In genomic region chr4:180913750-180914149, GRCh38 we compare ENCODE assay signal across 15 cellular contexts.
DNase-seq lines count a peak whose midpoint lies in the region; ATAC-seq and TF ChIP-seq lines count a peak whose summit lies in the region.
"Had no signal": no experiment of that assay in that cellular context is flagged by ENCODE, and none has a peak within 500 bp of the region (broad histone marks: within the 10 kb centered on the region; RNA-seq: fewer than 3 reads in every experiment).

No MANE protein-coding gene starts in this region.

- peak overlapping the region in 4 of 5 experiments; percentile 25 to 71 (median 48) for H3K27ac Mint-ChIP-seq in brain

- DNase-seq in AG09309 (ENCODE audit: low read depth), result peak; percentile 87
- DNase-seq in NCI-H146 treated with DMSO at 0.1 percent for 48 hours (lab: John Stamatoyannopoulos, UW; ENCODE audit: unreplicated experiment), result peak; percentile 32
- DNase-seq in left kidney (ENCODE audit: low read depth, low spot score), result peak; percentile 31
- no peak for DNase-seq in left ventricle myocardium superior
- no peak for DNase-seq in stimulated activated CD4-positive, alpha-beta T cell treated with anti-CD3 and anti-CD28 coated beads, Interleukin-4, amount 100 ng/mL, for 24 hours
- no peak for DNase-seq in psoas muscle
- DNase-seq: activated naive CD4-positive, alpha-beta T cell treated with anti-CD3 and anti-CD28 coated beads, Interleukin-2, amount 50 U/mL, for 16 hours; cerebellar nuclear complex; DMS53; NCI-H187; ovary; transverse colon had no signal

- intact Hi-C loops in left ventricle myocardium superior (cut with micrococcal nuclease), result no loop called here
- intact Hi-C loops in psoas muscle (cut with DNase I), result no loop called here

- H3K27ac ChIP-seq in psoas muscle, result no peak overlapping the region
- H3K27ac ChIP-seq: KMS-11, ovary, transverse colon had no signal

- no peaks in the 10 kb centered on the region for H3K36me3 ChIP-seq in psoas muscle (ENCODE audit: insufficient read depth in 1 of 2, low read depth in 1 of 2)
- H3K36me3 ChIP-seq: ovary, transverse colon had no signal

- no peaks in the 10 kb centered on the region for H3K36me3 Mint-ChIP-seq in brain

- ATAC-seq in left ventricle myocardium superior (no peak), psoas muscle (no peak)
- ATAC-seq in activated CD4-positive, CD25-positive, alpha-beta regulatory T cell treated with anti-CD3 and anti-CD28 coated beads, Interleukin-2, amount 50 U/mL, for 24 hours, result no peak

- peaks cover 16% of the 10 kb centered on the region for H3K4me1 Mint-ChIP-seq in brain

- no peaks in the 10 kb centered on the region for H3K27me3 Mint-ChIP-seq in brain

- 36 to 49% (median 38%) methylated on average over 1 of the region's 1 CpG for WGBS in psoas muscle, 3 donors

- H3K27me3 ChIP-seq in psoas muscle (ENCODE audit: insufficient read depth in 3 of 3, low read length in 2 of 3), result no peaks in the 10 kb centered on the region
- H3K27me3 ChIP-seq: ovary, transverse colon had no signal

- peaks cover 0 to 3% (median 0%) of the 10 kb centered on the region in 5 experiments for H3K9me3 Mint-ChIP-seq in brain

- no peaks in the 10 kb centered on the region for H3K4me1 ChIP-seq in psoas muscle
- H3K4me1 ChIP-seq: transverse colon had no signal

- no peaks in the 10 kb centered on the region for H3K9me3 ChIP-seq in psoas muscle
- H3K9me3 ChIP-seq: ovary, transverse colon had no signal

- TF ChIP-seq CTCF in AG09309 (IDR thresholded peaks at IDR 0.05; ENCODE audit: control insufficient read depth, insufficient read depth, low read depth, low read length, missing control alignments), result no peak
- TF ChIP-seq CTCF in brain (conservative IDR thresholded peaks at IDR 0.05), result no peak
- no peak for TF ChIP-seq CTCF in psoas muscle (IDR thresholded peaks at IDR 0.05)

- H3K4me3 ChIP-seq in AG09309 (ENCODE audit: control insufficient read depth, low read depth, low read length), result no peak overlapping the region
- H3K4me3 ChIP-seq in psoas muscle, result no peak overlapping the region
- H3K4me3 ChIP-seq: ovary, transverse colon had no signal

- no peak overlapping the region for H3K4me3 Mint-ChIP-seq in brain

Comparison
In these comparisons a context has a peak if more than half of its experiments do, and no peak if none do; other contexts are left out.
1. DNase-seq: peak in AG09309 (single experiment), NCI-H146 treated with DMSO at 0.1 percent for 48 hours (single experiment) and left kidney (single experiment); none in left ventricle myocardium superior (single experiment), stimulated activated CD4-positive, alpha-beta T cell treated with anti-CD3 and anti-CD28 coated beads, Interleukin-4, amount 100 ng/mL, for 24 hours (single experiment) and psoas muscle (0 of 2).